ENCODE assay signal across 27 cellular contexts in the genomic region with DNA sequence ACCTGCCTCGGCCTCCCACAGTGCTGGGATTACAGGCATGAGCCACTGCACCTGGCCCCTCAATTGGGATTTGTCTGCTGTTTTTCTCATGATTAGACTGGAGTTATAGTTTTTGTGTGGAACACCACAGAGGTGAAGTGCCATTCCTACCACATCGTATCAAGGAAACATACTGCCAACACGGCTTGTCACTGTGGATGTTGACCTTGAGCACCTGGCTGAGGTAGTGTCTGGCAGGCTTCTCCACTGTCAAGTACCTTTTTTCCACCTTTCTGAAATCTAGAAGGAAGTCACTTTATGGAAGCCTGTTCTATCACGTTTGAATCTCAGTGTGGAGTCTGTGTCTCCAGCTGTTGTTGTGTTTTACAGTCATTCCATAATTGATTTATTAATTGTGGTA.
"Had no signal": no experiment of that assay in that cellular context is flagged by ENCODE, and none has a peak within 500 bp of the region (broad histone marks: within the 10 kb centered on the region; RNA-seq: fewer than 3 reads in every experiment).

No MANE protein-coding gene starts in this region.

- H3K27me3 ChIP-seq: brain microvascular endothelial cell, cardiac muscle cell, MG63, SJSA1 had no signal

- H3K4me3 ChIP-seq: cardiac muscle cell, MG63, SJSA1 had no signal

- H3K9me3 ChIP-seq: MG63, SJSA1 had no signal

- FAIRE-seq: astrocyte, colon, RCC 7860 had no signal

- DNase-seq: activated CD4-positive, alpha-beta T cell treated with anti-CD3 and anti-CD28 coated beads for 48 hours; activated CD4-positive, alpha-beta T cell treated with anti-CD3 and anti-CD28 coated beads, Interleukin-2, amount 50 U/mL, for 4 hours; activated CD4-positive, CD25-positive, alpha-beta regulatory T cell treated with anti-CD3 and anti-CD28 coated beads, Interleukin-2, amount 50 U/mL, for 72 hours; activated CD8-positive, alpha-beta memory T cell treated with anti-CD3 and anti-CD28 coated beads, Interleukin-2, amount 10 ng/mL, durations not matched to agents 7 days and 5 days; activated effector memory CD4-positive, alpha-beta T cell treated with Interleukin-2 at 50 U/mL for 16 hours; activated naive CD4-positive, alpha-beta T cell; activated T-cell treated with anti-CD3 and anti-CD28 coated beads, Interleukin-2, amount 50 U/mL, for 24 hours; brain microvascular endothelial cell; MG63; MV-4-11; NCI-H1092 treated with DMSO at 0.1 percent for 48 hours; NCI-H146; NCI-H187 treated with DMSO at 0.1 percent for 48 hours; NCI-H2081 treated with DMSO at 0.1 percent for 48 hours; NCI-H446; NCI-H524; NCI-H774; PC-3; SHP77; SW 1271 had no signal

- H3K4me1 ChIP-seq: SJSA1 had no signal

- ATAC-seq: activated CD8-positive, alpha-beta memory T cell treated with anti-CD3 and anti-CD28 coated beads, Interleukin-2, amount 10 ng/mL, durations not matched to agents 7 days and 5 days; PC-3; SK-N-SH treated with all-trans-retinoic acid at 6 μM for 48 hours; WTC11 had no signal

- H3K36me3 ChIP-seq: brain microvascular endothelial cell, cardiac muscle cell, MG63, SJSA1 had no signal

- H3K27ac ChIP-seq: brain microvascular endothelial cell, cardiac muscle cell, SJSA1 had no signal
